28 cellular contexts compared by ENCODE assay signal in genomic region chr11:9973921-9974320, GRCh38.
A peak's percentile ranks its signal among the peaks of the same experiment; 100 is the strongest.
DNase-seq lines count a peak whose midpoint lies in the region; ATAC-seq and TF ChIP-seq lines count a peak whose summit lies in the region.
"Had no signal": no experiment of that assay in that cellular context is flagged by ENCODE, and none has a peak within 500 bp of the region (broad histone marks: within the 10 kb centered on the region; RNA-seq: fewer than 3 reads in every experiment).

No MANE protein-coding gene starts in this region.

- no peak for TF ChIP-seq POLR2A in HCT116 (IDR thresholded peaks at IDR 0.05; ENCODE audit: borderline replicate concordance, extremely low read depth, insufficient read depth, insufficient read length)
- no peak for TF ChIP-seq POLR2A in adrenal gland (IDR thresholded peaks at IDR 0.05)

- no peak for TF ChIP-seq RAD21 in HCT116 (IDR thresholded peaks at IDR 0.05; ENCODE audit: low read depth)
- TF ChIP-seq RAD21 in SK-N-SH (IDR thresholded peaks at IDR 0.05; ENCODE audit: low read length) = no peak

- H3K4me1 ChIP-seq in HCT116 (ENCODE audit: control insufficient read depth in 1 of 2, insufficient read depth in 2 of 2, low read length in 2 of 2) = no peaks in the 10 kb centered on the region
- H3K4me1 ChIP-seq in SK-N-SH (ENCODE audit: control insufficient read depth in 1 of 2, insufficient read depth in 2 of 2, low read depth in 1 of 2, low read length in 1 of 2) = peaks cover 2 to 4% of the 10 kb centered on the region in 2 experiments; a peak in 2 of 4 replicates
- H3K4me1 ChIP-seq in adrenal gland (replicated peaks in 1 of 2) = peaks cover 0 to 10% of the 10 kb centered on the region in 2 donors
- H3K4me1 ChIP-seq: upper lobe of right lung had no signal

- H3K36me3 Mint-ChIP-seq in activated CD4-positive, alpha-beta T cell treated with anti-CD3 and anti-CD28 coated beads for 36 hours (ENCODE audit: low read depth) = no peaks in the 10 kb centered on the region
- H3K36me3 Mint-ChIP-seq: activated naive CD4-positive, alpha-beta T cell treated with anti-CD3 and anti-CD28 coated beads, Interleukin-2, amount 50 U/mL, for 24 hours; memory B cell had no signal

- intact Hi-C loops in HCT116 (cut with micrococcal nuclease) (loop anchor here (1.0 to 10.0 kb wide), 5 partner anchors 111 to 359 kb away; partner anchors contain the start of gene ADM), adrenal gland (cut with DNase I) (loop anchor here (2.0 to 10.0 kb wide), 3 partner anchors 109 to 217 kb away; no protein-coding TSS in a partner anchor)
- intact Hi-C loops in activated CD4-positive, alpha-beta T cell treated with anti-CD3 and anti-CD28 coated beads for 36 hours (cut with DNase I, micrococcal nuclease) = loop anchor here (1.0 to 5.0 kb wide), 6 partner anchors 112 to 362 kb away; partner anchors contain the start of gene ADM (in 2 of the 2)

- DNase-seq in AG10803 (ENCODE audit: low read depth) (peak; percentile 15), HCT116 (ENCODE audit: low read depth, low spot score) (no peak), SK-N-SH (no peak), iris pigment epithelial cell (ENCODE audit: low read depth) (peak; percentile 29), DMS 273 treated with DMSO at 0.1 percent for 48 hours (lab: John Stamatoyannopoulos, UW) (no peak), adrenal gland (no peak), NCI-H1092 treated with DMSO at 0.1 percent for 48 hours (lab: John Stamatoyannopoulos, UW) (no peak)
- DNase-seq in activated CD4-positive, alpha-beta T cell treated with anti-CD3 and anti-CD28 coated beads for 36 hours = no peak
- DNase-seq: activated CD4-positive, alpha-beta T cell treated with anti-CD3 and anti-CD28 coated beads for 4 hours; activated T-cell treated with anti-CD3 and anti-CD28 coated beads for 4 hours; CD4-positive, alpha-beta T cell; hippocampal formation; KBM-7; MM.1S; NCI-H1436; NCI-H345; NCI-H69; PC-9; SHP77; small intestine; stimulated activated naive B cell treated with anti-CD40 and anti-IgM and Interleukin-4, amounts not matched to agents 10 μg/mL and 1 μg/mL and 100 μg/mL, for 72 hours; substantia nigra; upper lobe of right lung had no signal

- H3K79me2 ChIP-seq in HCT116 (ENCODE audit: insufficient read depth, low read length) = no peaks in the 10 kb centered on the region
- H3K79me2 ChIP-seq in SK-N-SH (ENCODE audit: insufficient read depth) = no peaks in the 10 kb centered on the region

- H3K36me3 ChIP-seq in HCT116 (ENCODE audit: control insufficient read depth in 1 of 2, insufficient read depth in 2 of 2, low read length in 2 of 2) (no peaks in the 10 kb centered on the region), SK-N-SH (replicated peaks in 1 of 2; ENCODE audit: control insufficient read depth in 1 of 2, insufficient read depth in 2 of 2, low read length in 1 of 2) (peaks cover 0 to 13% of the 10 kb centered on the region in 2 experiments), adrenal gland (replicated peaks in 1 of 2) (no peaks in the 10 kb centered on the region)
- H3K36me3 ChIP-seq: neural progenitor cell, upper lobe of right lung had no signal

- H2AFZ ChIP-seq in HCT116 (ENCODE audit: low read depth, low read length, poor library complexity, severe bottlenecking) (no peak overlapping the region), SK-N-SH (ENCODE audit: low read depth) (no peak overlapping the region)
- H2AFZ ChIP-seq: neural progenitor cell, PC-9 had no signal

- no peak overlapping the region for H3K27ac ChIP-seq in HCT116 (ENCODE audit: low read depth, low read length)
- peak overlapping the region in 1 of 2 experiments; percentile 5; a peak in 1 of 4 replicates for H3K27ac ChIP-seq in SK-N-SH (ENCODE audit: low read depth in 2 of 2, low read length in 1 of 2)
- H3K27ac ChIP-seq in adrenal gland = no peak overlapping the region
- H3K27ac ChIP-seq: neural progenitor cell, PC-9, upper lobe of right lung had no signal

- no peak for TF ChIP-seq EP300 in SK-N-SH (IDR thresholded peaks at IDR 0.05; ENCODE audit: borderline replicate concordance in 1 of 2, low read depth in 1 of 2, low read length in 1 of 2)

- ATAC-seq in HCT116 = no peak
- ATAC-seq in activated CD4-positive, alpha-beta T cell treated with anti-CD3 and anti-CD28 coated beads for 36 hours = no peak
- ATAC-seq: left lobe of liver; stimulated activated naive B cell treated with anti-CD40 and anti-IgM and Interleukin-4, amounts not matched to agents 10 μg/mL and 1 μg/mL and 100 μg/mL, for 72 hours; upper lobe of right lung had no signal

- H3K9ac ChIP-seq in HCT116 (ENCODE audit: low read length) = no peak overlapping the region
- no peak overlapping the region for H3K9ac ChIP-seq in SK-N-SH
- H3K9ac ChIP-seq: neural progenitor cell had no signal

- WGBS in SK-N-SH (ENCODE audit: low lambda C conversion rate) = 72% methylated on average over 3 of the region's 3 CpGs
- WGBS in adrenal gland, 4 donors = 75 to 83% (median 78%) methylated on average over 3 of the region's 3 CpGs

- H4K20me1 ChIP-seq in HCT116 (ENCODE audit: insufficient read depth) (no peaks in the 10 kb centered on the region), SK-N-SH (ENCODE audit: insufficient read depth) (no peaks in the 10 kb centered on the region)

- CTCF ChIA-PET in HCT116 (lab: Charles Lee) (interaction anchor here (0.8 to 2.5 kb wide), 4 partner anchors 9 to 334 kb away, joined by 3 to 13 read pairs (median 7); no protein-coding TSS in a partner anchor), SK-N-SH (lab: Yijun Ruan, JAX) (interaction anchor here (1.1 to 5.0 kb wide), 13 partner anchors 9 to 351 kb away, joined by 3 to 39 read pairs (median 5); partner anchors contain the start of gene ADM)
- CTCF ChIA-PET in activated CD4-positive, alpha-beta T cell treated with anti-CD3 and anti-CD28 coated beads for 36 hours (lab: Charles Lee) = interaction anchor here (0.6 to 2.5 kb wide), 5 partner anchors 47 to 439 kb away, joined by 3 to 20 read pairs (median 6); no protein-coding TSS in a partner anchor

- H3K4me3 ChIP-seq in AG10803 (ENCODE audit: low read length) (no peak overlapping the region), HCT116 (replicated peaks in 1 of 2; ENCODE audit: low read depth in 1 of 2, low read length in 2 of 2) (no peak overlapping the region), SK-N-SH (ENCODE audit: low read depth in 2 of 2, low read length in 1 of 2) (no peak overlapping the region), adrenal gland (no peak overlapping the region)
- H3K4me3 ChIP-seq: neural progenitor cell, PC-9, upper lobe of right lung had no signal

- no peaks in the 10 kb centered on the region for H3K9me3 ChIP-seq in HCT116 (ENCODE audit: control insufficient read depth in 1 of 2, insufficient read depth in 1 of 2, low read depth in 1 of 2, low read length in 2 of 2)
- H3K9me3 ChIP-seq in SK-N-SH = no peaks in the 10 kb centered on the region
- no peaks in the 10 kb centered on the region for H3K9me3 ChIP-seq in adrenal gland (replicated peaks in 1 of 3)
- H3K9me3 ChIP-seq: upper lobe of right lung had no signal

- no peak overlapping the region for H3K27ac Mint-ChIP-seq in activated CD4-positive, alpha-beta T cell treated with anti-CD3 and anti-CD28 coated beads for 36 hours
- H3K27ac Mint-ChIP-seq: activated naive CD4-positive, alpha-beta T cell treated with anti-CD3 and anti-CD28 coated beads, Interleukin-2, amount 50 U/mL, for 24 hours; CD4-positive, alpha-beta T cell; memory B cell; neural progenitor cell; stimulated activated naive B cell treated with anti-CD40 and anti-IgM and Interleukin-4, amounts not matched to agents 10 μg/mL and 1 μg/mL and 100 μg/mL, for 72 hours; T-helper 2 cell treated with Interferon-gamma antibody and Interleukin-4, amounts not matched to agents 5 μg/mL and 100 μg/mL, for 36 hours had no signal

- RAD21 ChIA-PET in HCT116 (lab: Charles Lee; ENCODE audit: low non-redundant PET in 1 of 2, low total read pairs in 2 of 2, uncharacterized antibody in 2 of 2, unreplicated experiment in 2 of 2) = no interaction called here

- no peaks in the 10 kb centered on the region for H3F3A ChIP-seq in SK-N-SH (replicated peaks; ENCODE audit: insufficient read depth)

- H3K4me1 Mint-ChIP-seq in activated CD4-positive, alpha-beta T cell treated with anti-CD3 and anti-CD28 coated beads for 36 hours = no peaks in the 10 kb centered on the region
- H3K4me1 Mint-ChIP-seq: activated naive CD4-positive, alpha-beta T cell treated with anti-CD3 and anti-CD28 coated beads, Interleukin-2, amount 50 U/mL, for 24 hours; memory B cell; neural progenitor cell; stimulated activated naive B cell treated with anti-CD40 and anti-IgM and Interleukin-4, amounts not matched to agents 10 μg/mL and 1 μg/mL and 100 μg/mL, for 72 hours had no signal

- no peak overlapping the region for H3K4me2 ChIP-seq in HCT116 (ENCODE audit: low read length)
- no peak overlapping the region for H3K4me2 ChIP-seq in SK-N-SH
- H3K4me2 ChIP-seq: neural progenitor cell, PC-9 had no signal

- no peaks in the 10 kb centered on the region for H3K9me3 Mint-ChIP-seq in activated CD4-positive, alpha-beta T cell treated with anti-CD3 and anti-CD28 coated beads for 36 hours (ENCODE audit: low read depth)
- H3K9me3 Mint-ChIP-seq: activated naive CD4-positive, alpha-beta T cell treated with anti-CD3 and anti-CD28 coated beads, Interleukin-2, amount 50 U/mL, for 24 hours; CD4-positive, alpha-beta T cell; memory B cell; neural progenitor cell; stimulated activated naive B cell treated with anti-CD40 and anti-IgM and Interleukin-4, amounts not matched to agents 10 μg/mL and 1 μg/mL and 100 μg/mL, for 72 hours; T-helper 2 cell treated with Interferon-gamma antibody and Interleukin-4, amounts not matched to agents 5 μg/mL and 100 μg/mL, for 36 hours had no signal

- no peak for TF ChIP-seq CTCF in AG10803 (conservative IDR thresholded peaks at IDR 0.05; ENCODE audit: low read length)
- TF ChIP-seq CTCF in HCT116 (IDR thresholded peaks at IDR 0.05 in 2 of 3, conservative IDR thresholded peaks at IDR 0.05 in 1 of 3; ENCODE audit: borderline replicate concordance in 1 of 3, insufficient read depth in 1 of 3, low read depth in 2 of 3, low read length in 2 of 3) = no peak
- TF ChIP-seq CTCF in SK-N-SH (IDR thresholded peaks at IDR 0.05) = no peak
- no peak for TF ChIP-seq CTCF in adrenal gland (IDR thresholded peaks at IDR 0.05)

- H3K27me3 Mint-ChIP-seq in activated CD4-positive, alpha-beta T cell treated with anti-CD3 and anti-CD28 coated beads for 36 hours = no peaks in the 10 kb centered on the region
- H3K27me3 Mint-ChIP-seq: activated naive CD4-positive, alpha-beta T cell treated with anti-CD3 and anti-CD28 coated beads, Interleukin-2, amount 50 U/mL, for 24 hours; CD4-positive, alpha-beta T cell; memory B cell; stimulated activated naive B cell treated with anti-CD40 and anti-IgM and Interleukin-4, amounts not matched to agents 10 μg/mL and 1 μg/mL and 100 μg/mL, for 72 hours had no signal

- H3K9me2 ChIP-seq in HCT116 (ENCODE audit: insufficient read depth) (no peaks in the 10 kb centered on the region), SK-N-SH (no peaks in the 10 kb centered on the region)

- no peak overlapping the region for H3K4me3 Mint-ChIP-seq in activated CD4-positive, alpha-beta T cell treated with anti-CD3 and anti-CD28 coated beads for 36 hours
- H3K4me3 Mint-ChIP-seq: activated naive CD4-positive, alpha-beta T cell treated with anti-CD3 and anti-CD28 coated beads, Interleukin-2, amount 50 U/mL, for 24 hours; CD4-positive, alpha-beta T cell; memory B cell; neural progenitor cell; stimulated activated naive B cell treated with anti-CD40 and anti-IgM and Interleukin-4, amounts not matched to agents 10 μg/mL and 1 μg/mL and 100 μg/mL, for 72 hours; T-helper 2 cell treated with Interferon-gamma antibody and Interleukin-4, amounts not matched to agents 5 μg/mL and 100 μg/mL, for 36 hours had no signal

- no TSS peak for BruUV-seq in HCT116 (replicated peaks; lab: Mats Ljungman, UMichigan)

- POLR2A ChIA-PET in HCT116 (lab: Charles Lee) = no interaction called here
- POLR2A ChIA-PET in SK-N-SH (lab: Yijun Ruan, JAX) = interaction anchor here (1.7 kb wide), 1 partner anchor 331 kb away, joined by 6 read pairs; the partner anchor contains the start of gene ADM
- POLR2A ChIA-PET in activated CD4-positive, alpha-beta T cell treated with anti-CD3 and anti-CD28 coated beads for 36 hours (lab: Charles Lee) = no interaction called here

- H3K27me3 ChIP-seq in HCT116 (ENCODE audit: insufficient read depth, low read length) = no peaks in the 10 kb centered on the region
- H3K27me3 ChIP-seq in SK-N-SH (ENCODE audit: insufficient read depth) = no peaks in the 10 kb centered on the region
- H3K27me3 ChIP-seq in adrenal gland = no peaks in the 10 kb centered on the region
- H3K27me3 ChIP-seq: neural progenitor cell, upper lobe of right lung had no signal

Comparison
In these comparisons a context has a peak if more than half of its experiments do, and no peak if none do; other contexts are left out.
1. DNase-seq: peak in AG10803 (single experiment) and iris pigment epithelial cell (single experiment); none in HCT116 (single experiment), SK-N-SH (single experiment), DMS 273 treated with DMSO at 0.1 percent for 48 hours (single experiment), activated CD4-positive, alpha-beta T cell treated with anti-CD3 and anti-CD28 coated beads for 36 hours (single experiment), adrenal gland (0 of 7) and NCI-H1092 treated with DMSO at 0.1 percent for 48 hours (single experiment).